9 cellular contexts compared by ENCODE assay signal in the genomic region with DNA sequence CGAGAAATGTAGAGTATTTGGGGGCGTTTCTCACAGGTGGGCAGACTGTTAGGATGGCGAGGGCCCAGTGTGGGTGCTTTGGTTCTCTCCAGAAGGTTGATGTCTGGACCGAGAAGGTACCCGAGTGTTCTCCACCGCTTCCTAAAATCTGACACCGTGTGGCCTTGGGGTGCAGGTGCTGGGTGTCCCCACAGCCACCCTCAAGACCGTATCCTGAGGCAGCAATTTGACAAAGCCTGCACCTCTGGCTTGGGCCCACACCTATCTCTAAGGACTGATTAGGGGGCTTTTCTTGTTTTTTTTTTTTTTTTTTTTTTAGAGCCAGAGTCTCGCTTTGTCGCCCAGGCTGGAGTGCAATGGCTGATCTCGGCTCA. TPM values are rescaled to one million over a fixed set of nuclear protein-coding genes. Genes with fewer than 3 reads are reported as not detected.
DNase-seq lines count a peak whose midpoint lies in the region; ATAC-seq and TF ChIP-seq lines count a peak whose summit lies in the region.
"Had no signal": no experiment of that assay in that cellular context is flagged by ENCODE, and none has a peak within 500 bp of the region (broad histone marks: within the 10 kb centered on the region; RNA-seq: fewer than 3 reads in every experiment).

No MANE protein-coding gene starts in this region.

- peak overlapping the region; percentile 53 for H3K4me3 ChIP-seq in HFF-Myc (replicated peaks; ENCODE audit: low read depth, low read length)
- peak overlapping the region; percentile 79 for H3K4me3 ChIP-seq in iPS-18a (ENCODE audit: low read length)
- H3K4me3 ChIP-seq in spleen = peak overlapping the region; percentile 51 to 82 (median 70)

- peaks cover 6% of the 10 kb centered on the region for H3K27me3 Mint-ChIP-seq in activated T-helper 17 cell treated with anti-CD3 and anti-CD28 coated beads, Interleukin-2, amount 50 U/mL, for 72 hours

- no peak for TF ChIP-seq POLR2A in spleen (IDR thresholded peaks at IDR 0.05)

- H3K4me1 Mint-ChIP-seq in activated T-helper 17 cell treated with anti-CD3 and anti-CD28 coated beads, Interleukin-2, amount 50 U/mL, for 72 hours = no peaks in the 10 kb centered on the region

- peak overlapping the region; percentile 33 for H3K4me3 Mint-ChIP-seq in activated T-helper 17 cell treated with anti-CD3 and anti-CD28 coated beads, Interleukin-2, amount 50 U/mL, for 72 hours

- in situ Hi-C loops in KBM-7 (cut with MboI; ENCODE audit: low pct_unique_long_range_greater_than_20kb, low sequenced_read_pairs) = no loop called here

- intact Hi-C loops in spleen (cut with DNase I; ENCODE audit: low total_unique reads) = no loop called here

- peak; percentile 26 for ATAC-seq in activated T-helper 17 cell treated with anti-CD3 and anti-CD28 coated beads, Interleukin-2, amount 50 U/mL, for 72 hours (replicated peaks)
- ATAC-seq in GM21723 (IDR thresholded peaks at IDR 0.05; ENCODE audit: unreplicated experiment) = no peak

- H3K27me3 ChIP-seq in iPS-18a (ENCODE audit: control insufficient read depth, insufficient read depth, low read length) (no peaks in the 10 kb centered on the region), spleen (replicated peaks in 1 of 7) (peaks cover 0 to 46% (median 4%) of the 10 kb centered on the region in 7 donors)

- peaks cover 11% of the 10 kb centered on the region for H3K36me3 Mint-ChIP-seq in activated T-helper 17 cell treated with anti-CD3 and anti-CD28 coated beads, Interleukin-2, amount 50 U/mL, for 72 hours (ENCODE audit: low read depth)

- H3K36me3 ChIP-seq in iPS-18a (ENCODE audit: control insufficient read depth, low read depth, low read length) = peaks cover 29% of the 10 kb centered on the region
- H3K36me3 ChIP-seq in spleen = peaks cover 0 to 28% (median 19%) of the 10 kb centered on the region in 6 donors

- DNase-seq in HFF-Myc (ENCODE audit: extremely low read depth, low read depth) (no peak), spleen (no peak), KBM-7 (no peak), SKM-1 (lab: John Stamatoyannopoulos, UW; ENCODE audit: unreplicated experiment) (no peak)
- DNase-seq in activated CD4-positive, alpha-beta T cell treated with anti-CD3 and anti-CD28 coated beads for 48 hours = no peak

- 34 to 38% (median 35%) methylated on average over 10 to 11 of the region's 11 CpGs for WGBS in spleen, 5 donors

- H3K9me3 ChIP-seq in iPS-18a (ENCODE audit: control insufficient read depth, low read depth, low read length) (no peaks in the 10 kb centered on the region), spleen (no peaks in the 10 kb centered on the region)

- H3K9me3 Mint-ChIP-seq in activated T-helper 17 cell treated with anti-CD3 and anti-CD28 coated beads, Interleukin-2, amount 50 U/mL, for 72 hours = no peaks in the 10 kb centered on the region

- H3K27ac ChIP-seq in iPS-18a (ENCODE audit: low read length) (no peak overlapping the region), spleen (peak overlapping the region in 3 of 8 donors; percentile 54 to 80 (median 69))

- H3K27ac Mint-ChIP-seq in activated T-helper 17 cell treated with anti-CD3 and anti-CD28 coated beads, Interleukin-2, amount 50 U/mL, for 72 hours = no peak overlapping the region

- peak overlapping the region; percentile 48 for H3K9ac ChIP-seq in iPS-18a (ENCODE audit: low read length)

- no peak for TF ChIP-seq CTCF in HFF-Myc (IDR thresholded peaks at IDR 0.05; ENCODE audit: low read depth, low read length, missing control alignments)
- no peak for TF ChIP-seq CTCF in spleen (IDR thresholded peaks at IDR 0.05 in 8 of 11, conservative IDR thresholded peaks at IDR 0.05 in 3 of 11)

- H3K4me1 ChIP-seq in iPS-18a (ENCODE audit: control insufficient read depth, low read depth, low read length) (no peaks in the 10 kb centered on the region), spleen (peaks cover 0 to 32% (median 21%) of the 10 kb centered on the region in 6 donors)

RNA-seq across cellular contexts. Expression of gene PPP1R26, which starts 1.3 kb away (rescaled TPM):
- total RNA-seq in activated T-helper 17 cell treated with anti-CD3 and anti-CD28 coated beads, Interleukin-2, amount 50 U/mL, for 72 hours = 1 to 10 TPM; 2.5 to 3.4 TPM
- total RNA-seq in spleen = 10 to 100 TPM in 2 of 7 donors, 1 to 10 TPM in 5; 6.7 to 18.7 (median 9.7) TPM
- polyA plus RNA-seq in spleen = 1 to 10 TPM; 1.8 to 4.5 (median 2.3) TPM

RNA-seq across cellular contexts. Expression of gene MRPS2, which starts 19.6 kb away (rescaled TPM):
- total RNA-seq in activated T-helper 17 cell treated with anti-CD3 and anti-CD28 coated beads, Interleukin-2, amount 50 U/mL, for 72 hours = 10 to 100 TPM; 29.9 to 48.6 TPM
- 10 to 100 TPM; 19.2 to 34.1 (median 24.1) TPM for total RNA-seq in spleen
- 10 to 100 TPM; 29.8 to 40.6 (median 34.5) TPM for polyA plus RNA-seq in spleen

RNA-seq across cellular contexts. Expression of gene LCN1, which starts 40.3 kb away (rescaled TPM):
- not detected for total RNA-seq in activated T-helper 17 cell treated with anti-CD3 and anti-CD28 coated beads, Interleukin-2, amount 50 U/mL, for 72 hours
- total RNA-seq in spleen = not detected
- under 1 TPM in 1 of 3 donors, not detected in 2; 0.09 TPM for polyA plus RNA-seq in spleen
- total RNA-seq: mucosa of gallbladder had no signal
